ENCODE assay signal across 17 cellular contexts in the genomic region with DNA sequence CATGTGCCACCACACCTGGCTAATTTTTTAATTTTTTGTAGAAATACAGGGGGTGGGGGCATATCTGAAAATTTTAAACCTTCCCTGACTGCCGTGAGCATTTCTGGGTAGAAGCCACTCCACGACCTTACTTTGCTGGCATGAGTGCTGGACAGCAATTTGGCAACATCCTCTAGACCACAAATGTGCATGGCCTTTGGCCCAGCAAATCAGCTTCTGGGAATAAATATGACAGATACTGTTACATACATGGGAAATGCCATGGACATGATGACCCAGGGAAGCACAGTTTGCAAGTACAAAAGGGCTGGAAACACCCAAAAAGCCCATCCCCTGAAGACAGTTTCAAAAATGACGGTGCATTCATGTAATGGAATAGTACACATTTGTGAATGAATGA. TPM values are rescaled to one million over a fixed set of nuclear protein-coding genes. Genes with fewer than 3 reads are reported as not detected.
DNase-seq lines count a peak whose midpoint lies in the region; TF ChIP-seq lines count a peak whose summit lies in the region.
"Had no signal": no experiment of that assay in that cellular context is flagged by ENCODE, and none has a peak within 500 bp of the region (broad histone marks: within the 10 kb centered on the region; RNA-seq: fewer than 3 reads in every experiment).

No MANE protein-coding gene starts in this region.

- no peaks in the 10 kb centered on the region for H3K9me3 Mint-ChIP-seq in Calu3 (ENCODE audit: low read depth, unreplicated experiment)
- H3K9me3 Mint-ChIP-seq: naive thymus-derived CD8-positive, alpha-beta T cell had no signal

- H3K4me3 ChIP-seq in MG63, result no peak overlapping the region
- H3K4me3 ChIP-seq: heart right ventricle, tibial nerve had no signal

- no peak for TF ChIP-seq CTCF in Calu3 (IDR thresholded peaks at IDR 0.05; ENCODE audit: unreplicated experiment)

- H3K9me3 ChIP-seq in MG63, result no peaks in the 10 kb centered on the region
- H3K9me3 ChIP-seq: heart right ventricle, tibial nerve had no signal

- intact Hi-C loops in Calu3 (cut with micrococcal nuclease; ENCODE audit: unreplicated experiment), result no loop called here

- H3K4me1 Mint-ChIP-seq in Calu3 (ENCODE audit: low read depth, unreplicated experiment), result peaks cover 74% of the 10 kb centered on the region

- peak overlapping the region; percentile 71 for H3K27ac Mint-ChIP-seq in Calu3 (ENCODE audit: unreplicated experiment)

- no peaks in the 10 kb centered on the region for H3K27me3 ChIP-seq in MG63
- H3K27me3 ChIP-seq: heart right ventricle, tibial nerve had no signal

- no peak for DNase-seq in Calu3
- peak; percentile 89 for DNase-seq in MG63
- DNase-seq in dermis blood vessel endothelial cell, result peak; percentile 40
- peak; percentile 74 for DNase-seq in myocyte (ENCODE audit: low read depth)
- DNase-seq in NCI-H1417 treated with DMSO at 0.1 percent for 48 hours (lab: John Stamatoyannopoulos, UW), result no peak
- DNase-seq in activated CD4-positive, alpha-beta T cell treated with anti-CD3 and anti-CD28 coated beads for 1 hour, result no peak
- no peak for DNase-seq in NK-92 (lab: John Stamatoyannopoulos, UW; ENCODE audit: unreplicated experiment)
- no peak for DNase-seq in NCI-H345 treated with DMSO at 0.1 percent for 48 hours (lab: John Stamatoyannopoulos, UW; ENCODE audit: unreplicated experiment)
- DNase-seq: activated CD4-positive, CD25-positive, alpha-beta regulatory T cell; activated CD8-positive, alpha-beta memory T cell treated with anti-CD3 and anti-CD28 coated beads, Interleukin-2, amount 50 U/mL, for 4 hours; activated naive CD4-positive, alpha-beta T cell treated with Interleukin-2 at 50 U/mL for 16 hours; heart right ventricle; naive thymus-derived CD8-positive, alpha-beta T cell; NCI-H2171 treated with DMSO at 0.1 percent for 48 hours; stimulated activated CD4-positive, alpha-beta T cell treated with anti-CD3 and anti-CD28 coated beads, Interleukin-1b, Interleukin-23, amount 100 ng/mL, for 48 hours had no signal

- peaks cover 14% of the 10 kb centered on the region for H3K36me3 ChIP-seq in MG63
- H3K36me3 ChIP-seq: heart right ventricle, tibial nerve had no signal

- BruUV-seq in Calu3 (replicated peaks; lab: Mats Ljungman, UMichigan), result no TSS peak

- peaks cover 50% of the 10 kb centered on the region for H3K36me3 Mint-ChIP-seq in Calu3 (ENCODE audit: insufficient read depth, unreplicated experiment)
- H3K36me3 Mint-ChIP-seq: naive thymus-derived CD8-positive, alpha-beta T cell had no signal

- no peaks in the 10 kb centered on the region for H3K27me3 Mint-ChIP-seq in Calu3 (ENCODE audit: unreplicated experiment)

- CTCF ChIA-PET in Calu3 (lab: Charles Lee), result interaction anchor here (1.0 kb wide), 1 partner anchor 14 kb away, joined by 3 read pairs; no protein-coding TSS in a partner anchor

- peak overlapping the region; percentile 8 for H3K4me3 Mint-ChIP-seq in Calu3 (ENCODE audit: low read depth, unreplicated experiment)

RNA-seq across cellular contexts. Expression of a gene that starts 3.2 kb away (rescaled TPM):
- total RNA-seq in Calu3 (2022), result 176 and 215 TPM in 2 replicates
- total RNA-seq in MG63 (2014; rRNA removed; shearing (Covaris generic); ENCODE audit: low replicate concordance), result 120 and 141 TPM in 2 replicates
- 95.7 and 104 TPM in 2 replicates for total RNA-seq in dermis blood vessel endothelial cell
- 327 and 450 TPM in 2 replicates for total RNA-seq in myocyte
- 70.3 TPM for polyA plus RNA-seq in myocyte (2012)

RNA-seq across cellular contexts. Expression of a gene that starts 27.2 kb away (rescaled TPM):
- total RNA-seq in Calu3 (2022) (not detected in 2 replicates), dermis blood vessel endothelial cell (not detected in 2 replicates), myocyte (5.4 and 5.7 TPM in 2 replicates)
- total RNA-seq in MG63 (2014; rRNA removed; shearing (Covaris generic); ENCODE audit: low replicate concordance), result 3.0 TPM in 1 of 2 replicates, not detected in the other
- 2.4 TPM for polyA plus RNA-seq in myocyte (2012)
- total RNA-seq: heart right ventricle; HT1080; naive thymus-derived CD8-positive, alpha-beta T cell; tibial nerve had no signal
- polyA plus RNA-seq: naive thymus-derived CD8-positive, alpha-beta T cell had no signal

RNA-seq across cellular contexts. Expression of a gene that starts 30.8 kb away (rescaled TPM):
- total RNA-seq in Calu3 (2022) (66.2 and 67.8 TPM in 2 replicates), dermis blood vessel endothelial cell (0.47 and 0.85 TPM in 2 replicates), myocyte (4.9 and 6.9 TPM in 2 replicates)
- 0.47 and 0.69 TPM in 2 replicates for total RNA-seq in MG63 (2014; rRNA removed; shearing (Covaris generic); ENCODE audit: low replicate concordance)
- polyA plus RNA-seq in myocyte (2012), result 7.6 TPM

RNA-seq across cellular contexts. Expression of a gene that starts 58.4 kb away (rescaled TPM):
- total RNA-seq in Calu3 (2022) (0.38 TPM in 1 of 2 replicates, not detected in the other), dermis blood vessel endothelial cell (0.17 TPM in 1 of 2 replicates, not detected in the other), myocyte (5.0 and 6.1 TPM in 2 replicates)
- 0.92 TPM in 1 of 2 replicates, not detected in the other for total RNA-seq in MG63 (2014; rRNA removed; shearing (Covaris generic); ENCODE audit: low replicate concordance)
- 5.7 TPM for polyA plus RNA-seq in myocyte (2012)
- total RNA-seq: heart right ventricle; HT1080; naive thymus-derived CD8-positive, alpha-beta T cell; tibial nerve had no signal
- polyA plus RNA-seq: heart right ventricle; naive thymus-derived CD8-positive, alpha-beta T cell had no signal

Comparison
In these comparisons a context has a peak if more than half of its experiments do, and no peak if none do; other contexts are left out.
1. DNase-seq: peak in MG63 (single experiment), dermis blood vessel endothelial cell (single experiment) and myocyte (single experiment); none in Calu3 (single experiment), NCI-H1417 treated with DMSO at 0.1 percent for 48 hours (single experiment), activated CD4-positive, alpha-beta T cell treated with anti-CD3 and anti-CD28 coated beads for 1 hour (single experiment), NK-92 (single experiment) and NCI-H345 treated with DMSO at 0.1 percent for 48 hours (single experiment).